8 cellular contexts compared by ENCODE assay signal in genomic region chr7:103446046-103446520, GRCh38. TPM values are rescaled to one million over a fixed set of nuclear protein-coding genes. Genes with fewer than 3 reads are reported as not detected.
DNase-seq lines count a peak whose midpoint lies in the region; ATAC-seq and TF ChIP-seq lines count a peak whose summit lies in the region.

TSS of gene SLC26A5 (minus strand) at chr7:103446207. CDS start at chr7:103421514, 24,693 bp downstream.

- CTCF ChIA-PET in WTC11 (lab: Charles Lee), result interaction anchor here (1.2 to 1.4 kb wide), 3 partner anchors 16 to 40 kb away, joined by 3 to 6 read pairs (median 5); no protein-coding TSS in a partner anchor

- H3K27me3 Mint-ChIP-seq in WTC11 (ENCODE audit: low read depth), result peaks cover 81% of the 10 kb centered on the region

- POLR2A ChIA-PET in WTC11 (lab: Charles Lee), result interaction anchor here (0.5 kb wide), 1 partner anchor 373 kb away, joined by 3 read pairs; no protein-coding TSS in a partner anchor

- TF ChIP-seq CTCF in WTC11 (IDR thresholded peaks at IDR 0.05), result no peak

- H3K4me3 Mint-ChIP-seq in WTC11, result peak within 1 kb of the TSS; percentile 77

- H3K36me3 Mint-ChIP-seq in WTC11, result no peaks in the 10 kb centered on the region

- peak; percentile 35 for DNase-seq in DMS79 treated with DMSO at 0.1 percent for 48 hours (lab: John Stamatoyannopoulos, UW)
- peak; percentile 70 for DNase-seq in WTC11 (ENCODE audit: low spot score)
- peak; percentile 10 for DNase-seq in glomerular visceral epithelial cell (ENCODE audit: extremely low spot score)
- DNase-seq in retina, result peak; percentile 23
- no peak for DNase-seq in epidermal melanocyte (ENCODE audit: insufficient read length, low spot score)

- peak; percentile 53 for ATAC-seq in HG03159 (IDR thresholded peaks at IDR 0.05; ENCODE audit: unreplicated experiment)
- ATAC-seq in WTC11, result peak; percentile 82
- ATAC-seq in HG02870 (IDR thresholded peaks at IDR 0.05; ENCODE audit: unreplicated experiment), result no peak
- ATAC-seq in GM21529 (IDR thresholded peaks at IDR 0.05; ENCODE audit: unreplicated experiment), result no peak

- peaks cover 20% of the 10 kb centered on the region for H3K4me1 Mint-ChIP-seq in WTC11

- H3K9me3 Mint-ChIP-seq in WTC11, result peaks cover 2% of the 10 kb centered on the region

- no peak within 1 kb of the TSS for H3K27ac Mint-ChIP-seq in WTC11

TF ChIP-seq in WTC11, 78 proteins besides CTCF, POLR2A, EP300 and RAD21:
- TF ChIP-seq TEAD1 (CRISPR knock-in tag; IDR thresholded peaks at IDR 0.05) (0 out of 2 replicates have a peak, but pooled peaks have one; percentile 24), ATF1 (CRISPR knock-in tag; IDR thresholded peaks at IDR 0.05) (no peak), CREM (CRISPR knock-in tag; IDR thresholded peaks at IDR 0.05) (peak; percentile 82), USF2 (CRISPR knock-in tag; IDR thresholded peaks at IDR 0.05) (0 out of 2 replicates have a peak, but pooled peaks have one; percentile 6), ETV6 (CRISPR knock-in tag; IDR thresholded peaks at IDR 0.05) (peak; percentile 76; the same call in 1 of the 2 replicates)

RNA-seq across cellular contexts. Expression of gene SLC26A5, which starts in this region (rescaled TPM):
- total RNA-seq in WTC11 (2021), result 0.15 to 0.46 TPM (median 0.41 TPM) in 3 replicates

Comparison
In these comparisons a context has a peak if more than half of its experiments do, and no peak if none do; other contexts are left out.
1. Peak in DNase-seq and ATAC-seq in WTC11; RNA of the gene not detected or under 1 TPM.